In the genomic region with DNA sequence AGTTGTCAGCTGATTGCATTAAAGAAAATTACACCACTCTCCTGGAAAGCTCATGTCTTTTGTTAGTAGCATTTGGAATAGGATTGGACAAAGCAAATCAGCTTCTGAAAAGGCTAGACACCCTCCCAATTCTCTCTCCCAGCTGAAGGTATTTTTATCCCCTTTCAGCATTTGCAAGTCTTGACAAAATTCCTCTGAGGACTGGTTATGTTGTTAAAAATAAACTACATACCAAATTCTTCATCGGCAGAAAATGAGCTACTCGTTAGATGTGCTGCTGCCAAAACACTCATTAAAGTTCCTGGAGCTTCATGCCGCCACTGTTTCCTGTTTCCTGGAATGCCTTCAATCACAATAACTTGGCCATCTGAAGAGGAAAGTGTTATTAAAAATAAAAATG, we compare ENCODE assay signal across 1 cellular context.
TF ChIP-seq lines count a peak whose summit lies in the region.

No MANE protein-coding gene starts in this region.

TF ChIP-seq in SK-N-SH, 30 proteins besides CTCF, POLR2A, EP300 and RAD21:
- no peak for TF ChIP-seq SMC3 (IDR thresholded peaks at IDR 0.05; ENCODE audit: low read depth, low read length)
- no peak for TF ChIP-seq JUND (IDR thresholded peaks at IDR 0.05)
- TF ChIP-seq, protein P1, sequence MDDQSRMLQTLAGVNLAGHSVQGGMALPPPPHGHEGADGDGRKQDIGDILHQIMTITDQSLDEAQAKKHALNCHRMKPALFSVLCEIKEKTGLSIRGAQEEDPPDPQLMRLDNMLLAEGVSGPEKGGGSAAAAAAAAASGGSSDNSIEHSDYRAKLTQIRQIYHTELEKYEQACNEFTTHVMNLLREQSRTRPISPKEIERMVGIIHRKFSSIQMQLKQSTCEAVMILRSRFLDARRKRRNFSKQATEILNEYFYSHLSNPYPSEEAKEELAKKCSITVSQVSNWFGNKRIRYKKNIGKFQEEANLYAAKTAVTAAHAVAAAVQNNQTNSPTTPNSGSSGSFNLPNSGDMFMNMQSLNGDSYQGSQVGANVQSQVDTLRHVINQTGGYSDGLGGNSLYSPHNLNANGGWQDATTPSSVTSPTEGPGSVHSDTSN (IDR thresholded peaks at IDR 0.05): no peak
- no peak for TF ChIP-seq TAF1 (IDR thresholded peaks at IDR 0.05; ENCODE audit: borderline replicate concordance, low read depth, low read length)
- TF ChIP-seq SIN3A (IDR thresholded peaks at IDR 0.05; ENCODE audit: borderline replicate concordance, low read depth, low read length): no peak
- TF ChIP-seq RXRA (IDR thresholded peaks at IDR 0.05; ENCODE audit: borderline replicate concordance, low read depth): no peak
- no peak for TF ChIP-seq GABPA (IDR thresholded peaks at IDR 0.05; ENCODE audit: low read depth)
- TF ChIP-seq YY1 (IDR thresholded peaks at IDR 0.05; ENCODE audit: low read depth): no peak
- TF ChIP-seq TCF12 (IDR thresholded peaks at IDR 0.05): no peak
- TF ChIP-seq, protein P2, sequence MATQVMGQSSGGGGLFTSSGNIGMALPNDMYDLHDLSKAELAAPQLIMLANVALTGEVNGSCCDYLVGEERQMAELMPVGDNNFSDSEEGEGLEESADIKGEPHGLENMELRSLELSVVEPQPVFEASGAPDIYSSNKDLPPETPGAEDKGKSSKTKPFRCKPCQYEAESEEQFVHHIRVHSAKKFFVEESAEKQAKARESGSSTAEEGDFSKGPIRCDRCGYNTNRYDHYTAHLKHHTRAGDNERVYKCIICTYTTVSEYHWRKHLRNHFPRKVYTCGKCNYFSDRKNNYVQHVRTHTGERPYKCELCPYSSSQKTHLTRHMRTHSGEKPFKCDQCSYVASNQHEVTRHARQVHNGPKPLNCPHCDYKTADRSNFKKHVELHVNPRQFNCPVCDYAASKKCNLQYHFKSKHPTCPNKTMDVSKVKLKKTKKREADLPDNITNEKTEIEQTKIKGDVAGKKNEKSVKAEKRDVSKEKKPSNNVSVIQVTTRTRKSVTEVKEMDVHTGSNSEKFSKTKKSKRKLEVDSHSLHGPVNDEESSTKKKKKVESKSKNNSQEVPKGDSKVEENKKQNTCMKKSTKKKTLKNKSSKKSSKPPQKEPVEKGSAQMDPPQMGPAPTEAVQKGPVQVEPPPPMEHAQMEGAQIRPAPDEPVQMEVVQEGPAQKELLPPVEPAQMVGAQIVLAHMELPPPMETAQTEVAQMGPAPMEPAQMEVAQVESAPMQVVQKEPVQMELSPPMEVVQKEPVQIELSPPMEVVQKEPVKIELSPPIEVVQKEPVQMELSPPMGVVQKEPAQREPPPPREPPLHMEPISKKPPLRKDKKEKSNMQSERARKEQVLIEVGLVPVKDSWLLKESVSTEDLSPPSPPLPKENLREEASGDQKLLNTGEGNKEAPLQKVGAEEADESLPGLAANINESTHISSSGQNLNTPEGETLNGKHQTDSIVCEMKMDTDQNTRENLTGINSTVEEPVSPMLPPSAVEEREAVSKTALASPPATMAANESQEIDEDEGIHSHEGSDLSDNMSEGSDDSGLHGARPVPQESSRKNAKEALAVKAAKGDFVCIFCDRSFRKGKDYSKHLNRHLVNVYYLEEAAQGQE (IDR thresholded peaks at IDR 0.05; ENCODE audit: low read depth, low read length): no peak
- TF ChIP-seq MEF2A (IDR thresholded peaks at IDR 0.05; ENCODE audit: borderline replicate concordance, low read depth): no peak
- no peak for TF ChIP-seq TEAD4 (IDR thresholded peaks at IDR 0.05; ENCODE audit: borderline replicate concordance, insufficient read depth)
- no peak for TF ChIP-seq RFX5 (IDR thresholded peaks at IDR 0.05; ENCODE audit: low read length)
- no peak for TF ChIP-seq ELF1 (IDR thresholded peaks at IDR 0.05)
- no peak for TF ChIP-seq FOSL2 (IDR thresholded peaks at IDR 0.05; ENCODE audit: borderline replicate concordance, low read depth)
- TF ChIP-seq, protein P3, sequence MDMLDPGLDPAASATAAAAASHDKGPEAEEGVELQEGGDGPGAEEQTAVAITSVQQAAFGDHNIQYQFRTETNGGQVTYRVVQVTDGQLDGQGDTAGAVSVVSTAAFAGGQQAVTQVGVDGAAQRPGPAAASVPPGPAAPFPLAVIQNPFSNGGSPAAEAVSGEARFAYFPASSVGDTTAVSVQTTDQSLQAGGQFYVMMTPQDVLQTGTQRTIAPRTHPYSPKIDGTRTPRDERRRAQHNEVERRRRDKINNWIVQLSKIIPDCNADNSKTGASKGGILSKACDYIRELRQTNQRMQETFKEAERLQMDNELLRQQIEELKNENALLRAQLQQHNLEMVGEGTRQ (IDR thresholded peaks at IDR 0.05; ENCODE audit: borderline replicate concordance, low read depth, low read length): no peak
- TF ChIP-seq NFIC (IDR thresholded peaks at IDR 0.05; ENCODE audit: borderline replicate concordance): no peak
